9 cellular contexts compared by ENCODE assay signal in the genomic region with DNA sequence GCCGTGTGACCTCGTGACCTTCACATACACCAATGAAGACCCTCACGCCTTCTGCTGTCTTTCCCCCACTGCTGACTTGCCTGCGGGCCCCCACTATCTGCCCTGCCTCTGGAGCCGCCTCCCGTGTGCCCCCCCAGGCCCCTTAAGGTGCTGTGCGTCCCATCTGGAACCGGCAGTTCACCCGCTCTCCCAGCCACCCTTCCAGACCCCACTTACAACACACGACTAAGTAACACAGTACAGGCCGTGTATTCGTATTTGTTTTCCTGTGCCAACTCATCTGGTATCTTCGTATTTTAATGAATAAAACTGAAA. TPM values are rescaled to one million over a fixed set of nuclear protein-coding genes. Genes with fewer than 3 reads are reported as not detected.
DNase-seq lines count a peak whose midpoint lies in the region; ATAC-seq and TF ChIP-seq lines count a peak whose summit lies in the region.
"Had no signal": no experiment of that assay in that cellular context is flagged by ENCODE, and none has a peak within 500 bp of the region (broad histone marks: within the 10 kb centered on the region; RNA-seq: fewer than 3 reads in every experiment).

No MANE protein-coding gene starts in this region.

- peak overlapping the region; percentile 74 for H3K27ac Mint-ChIP-seq in stimulated activated naive CD8-positive, alpha-beta T cell treated with anti-CD3 and anti-CD28 coated beads, Interleukin-15, Interleukin-2, amounts not matched to agents 100 ng/mL and 50 ng/mL, for 24 hours
- peak overlapping the region; percentile 97 for H3K27ac Mint-ChIP-seq in T-helper 17 cell

- H3K9me3 Mint-ChIP-seq in stimulated activated naive CD8-positive, alpha-beta T cell treated with anti-CD3 and anti-CD28 coated beads, Interleukin-15, Interleukin-2, amounts not matched to agents 100 ng/mL and 50 ng/mL, for 24 hours = no peaks in the 10 kb centered on the region

- ATAC-seq in stimulated activated naive CD8-positive, alpha-beta T cell treated with anti-CD3 and anti-CD28 coated beads, Interleukin-15, Interleukin-2, amounts not matched to agents 100 U/mL and 50 U/mL, for 24 hours = no peak
- ATAC-seq in T-helper 17 cell (no peak), mucosa of descending colon (peak; percentile 1), HG02623 (IDR thresholded peaks at IDR 0.05; ENCODE audit: unreplicated experiment) (no peak), GM18873 (IDR thresholded peaks at IDR 0.05; ENCODE audit: low FRiP score, unreplicated experiment) (no peak)

- no peak for TF ChIP-seq CTCF in mucosa of descending colon (IDR thresholded peaks at IDR 0.05)

- no peaks in the 10 kb centered on the region for H3K27me3 Mint-ChIP-seq in stimulated activated naive CD8-positive, alpha-beta T cell treated with anti-CD3 and anti-CD28 coated beads, Interleukin-15, Interleukin-2, amounts not matched to agents 100 ng/mL and 50 ng/mL, for 24 hours
- H3K27me3 Mint-ChIP-seq in T-helper 17 cell = no peaks in the 10 kb centered on the region

- intact Hi-C loops in mucosa of descending colon (cut with DNase I, micrococcal nuclease) = no loop called here

- peaks cover 41% of the 10 kb centered on the region for H3K4me1 ChIP-seq in mucosa of descending colon (ENCODE audit: low read depth)

- no peaks in the 10 kb centered on the region for H3K36me3 ChIP-seq in mucosa of descending colon (ENCODE audit: low read depth)

- peak overlapping the region; percentile 58 for H3K4me3 Mint-ChIP-seq in stimulated activated naive CD8-positive, alpha-beta T cell treated with anti-CD3 and anti-CD28 coated beads, Interleukin-15, Interleukin-2, amounts not matched to agents 100 ng/mL and 50 ng/mL, for 24 hours
- H3K4me3 Mint-ChIP-seq in T-helper 17 cell = peak overlapping the region; percentile 87

- peaks cover 38% of the 10 kb centered on the region for H3K36me3 Mint-ChIP-seq in stimulated activated naive CD8-positive, alpha-beta T cell treated with anti-CD3 and anti-CD28 coated beads, Interleukin-15, Interleukin-2, amounts not matched to agents 100 ng/mL and 50 ng/mL, for 24 hours (ENCODE audit: low read depth)
- peaks cover 4% of the 10 kb centered on the region for H3K36me3 Mint-ChIP-seq in T-helper 17 cell (ENCODE audit: low read depth)

- DNase-seq in stimulated activated naive CD8-positive, alpha-beta T cell treated with anti-CD3 and anti-CD28 coated beads, Interleukin-15, Interleukin-2, amounts not matched to agents 100 U/mL and 50 U/mL, for 24 hours = no peak
- DNase-seq in T-helper 17 cell (no peak), mucosa of descending colon (no peak), NCI-H2029 (lab: John Stamatoyannopoulos, UW) (no peak), SIG-M5 (lab: John Stamatoyannopoulos, UW) (no peak)

- H3K4me3 ChIP-seq in mucosa of descending colon = no peak overlapping the region

- H3K9me3 ChIP-seq in T-helper 17 cell (ENCODE audit: control insufficient read depth, low read length, poor library complexity, severe bottlenecking) = no peaks in the 10 kb centered on the region
- no peaks in the 10 kb centered on the region for H3K9me3 ChIP-seq in mucosa of descending colon

- H3K4me1 Mint-ChIP-seq in stimulated activated naive CD8-positive, alpha-beta T cell treated with anti-CD3 and anti-CD28 coated beads, Interleukin-15, Interleukin-2, amounts not matched to agents 100 ng/mL and 50 ng/mL, for 24 hours (ENCODE audit: low read depth) = peaks cover 63% of the 10 kb centered on the region
- peaks cover 45% of the 10 kb centered on the region for H3K4me1 Mint-ChIP-seq in T-helper 17 cell

RNA-seq across cellular contexts. Expression of a gene that starts 21.7 kb away (rescaled TPM):
- total RNA-seq in T-helper 17 cell (under 1 TPM; 0.10 to 0.80 TPM), mucosa of descending colon (1 to 10 TPM; 2.1 to 5.0 (median 2.8) TPM)
- total RNA-seq: aorta had no signal

RNA-seq across cellular contexts. Expression of a gene that starts 28.4 kb away (rescaled TPM):
- total RNA-seq in T-helper 17 cell (10 to 100 TPM; 70.5 to 80.9 TPM), mucosa of descending colon (100 to 1,000 TPM in 1 of 3 donors, 10 to 100 TPM in 2; 86.6 to 101 (median 97.6) TPM)
